Comparison of ENCODE assay signal across 1 cellular context in the genomic region with DNA sequence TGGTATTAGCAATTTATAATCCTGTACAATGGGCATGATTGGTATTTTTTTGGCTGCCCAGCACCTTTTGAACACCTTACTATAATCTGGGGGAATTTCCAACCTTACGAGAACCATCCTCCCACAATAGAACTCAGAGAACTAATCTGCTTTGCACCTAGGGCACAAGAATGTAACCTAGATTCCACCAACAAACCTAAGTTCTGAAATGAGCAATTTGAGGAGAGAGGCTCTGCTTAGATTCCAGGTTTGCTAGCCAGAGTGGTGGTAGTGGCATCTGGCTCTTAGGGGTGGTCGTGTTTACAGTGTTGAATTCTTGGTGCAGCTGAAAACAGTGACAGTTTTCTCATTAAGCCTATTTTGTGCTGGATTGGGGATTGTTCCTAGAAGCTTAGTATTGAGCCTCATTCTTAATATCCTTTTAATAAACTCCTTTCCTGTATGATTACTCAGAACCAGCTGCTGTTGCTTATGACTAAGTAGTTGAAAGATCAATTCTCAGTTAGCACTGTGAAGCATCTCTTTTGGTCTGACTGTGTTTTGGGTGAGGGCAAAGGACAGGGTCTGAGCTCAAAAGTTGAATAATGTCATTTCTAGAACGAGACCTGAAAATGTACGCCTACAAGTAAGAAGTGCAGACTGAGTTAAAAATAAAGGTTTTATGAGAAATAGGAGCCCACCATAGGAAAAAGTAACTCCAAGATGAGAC.
TF ChIP-seq lines count a peak whose summit lies in the region.

No MANE protein-coding gene starts in this region.

TF ChIP-seq in GM23338, 12 proteins besides CTCF, POLR2A, EP300 and RAD21 (continued from another document):
- TF ChIP-seq, protein P1, sequence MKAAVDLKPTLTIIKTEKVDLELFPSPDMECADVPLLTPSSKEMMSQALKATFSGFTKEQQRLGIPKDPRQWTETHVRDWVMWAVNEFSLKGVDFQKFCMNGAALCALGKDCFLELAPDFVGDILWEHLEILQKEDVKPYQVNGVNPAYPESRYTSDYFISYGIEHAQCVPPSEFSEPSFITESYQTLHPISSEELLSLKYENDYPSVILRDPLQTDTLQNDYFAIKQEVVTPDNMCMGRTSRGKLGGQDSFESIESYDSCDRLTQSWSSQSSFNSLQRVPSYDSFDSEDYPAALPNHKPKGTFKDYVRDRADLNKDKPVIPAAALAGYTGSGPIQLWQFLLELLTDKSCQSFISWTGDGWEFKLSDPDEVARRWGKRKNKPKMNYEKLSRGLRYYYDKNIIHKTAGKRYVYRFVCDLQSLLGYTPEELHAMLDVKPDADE (IDR thresholded peaks at IDR 0.05), result no peak
- no peak for TF ChIP-seq POLR2AphosphoS5 (IDR thresholded peaks at IDR 0.05; ENCODE audit: low read depth)
- no peak for TF ChIP-seq EZH2 (IDR thresholded peaks at IDR 0.05; ENCODE audit: low read depth, unreplicated experiment)
- no peak for TF ChIP-seq STAT1 (IDR thresholded peaks at IDR 0.05; ENCODE audit: unreplicated experiment)
- no peak for TF ChIP-seq REST (IDR thresholded peaks at IDR 0.05; ENCODE audit: unreplicated experiment)
- TF ChIP-seq ZNF331 (CRISPR knock-in tag; IDR thresholded peaks at IDR 0.05; ENCODE audit: low read depth), result no peak
